11 cellular contexts compared by ENCODE assay signal in the genomic region with DNA sequence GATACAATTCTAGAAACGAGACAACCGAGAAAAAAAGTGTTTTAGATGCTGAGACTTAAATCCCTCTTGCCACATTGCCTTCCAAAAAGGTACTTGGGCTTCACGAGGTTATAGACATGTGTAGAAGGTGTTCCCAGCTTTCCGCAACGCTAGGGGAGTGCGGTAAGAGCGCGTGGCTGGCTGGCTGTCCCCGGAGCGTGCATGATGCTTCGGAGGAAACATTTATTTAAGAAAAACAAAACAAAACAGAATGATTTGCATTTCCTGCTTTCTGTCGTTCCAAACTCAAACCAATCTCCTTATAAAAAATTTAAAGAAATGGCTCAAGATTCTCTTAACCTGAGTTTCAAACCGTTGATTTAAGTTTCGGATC. TPM values are rescaled to one million over a fixed set of nuclear protein-coding genes. Genes with fewer than 3 reads are reported as not detected.
DNase-seq lines count a peak whose midpoint lies in the region; ATAC-seq and TF ChIP-seq lines count a peak whose summit lies in the region.
"Had no signal": no experiment of that assay in that cellular context is flagged by ENCODE, and none has a peak within 500 bp of the region (broad histone marks: within the 10 kb centered on the region; RNA-seq: fewer than 3 reads in every experiment).

No MANE protein-coding gene starts in this region.

- no peaks in the 10 kb centered on the region for H3K9me3 ChIP-seq in iPS-20b (ENCODE audit: insufficient read depth, low read depth, low read length)
- peaks cover 0 to 2% (median 0%) of the 10 kb centered on the region in 8 donors for H3K9me3 ChIP-seq in spleen
- no peaks in the 10 kb centered on the region for H3K9me3 ChIP-seq in body of pancreas

- DNase-seq in NCI-H82 (lab: John Stamatoyannopoulos, UW), result peak; percentile 7
- DNase-seq in NCI-H82 treated with DMSO at 0.1 percent for 48 hours (lab: John Stamatoyannopoulos, UW; ENCODE audit: unreplicated experiment), result no peak
- no peak for DNase-seq in activated naive CD8-positive, alpha-beta T cell treated with anti-CD3 and anti-CD28 coated beads for 36 hours
- no peak for DNase-seq in spleen
- no peak for DNase-seq in DMS153 (lab: John Stamatoyannopoulos, UW)
- DNase-seq in body of pancreas, result no peak
- no peak for DNase-seq in COR-L47 (lab: John Stamatoyannopoulos, UW)
- DNase-seq: activated naive CD4-positive, alpha-beta T cell had no signal

- peak overlapping the region; percentile 54 for H3K4me3 Mint-ChIP-seq in activated naive CD8-positive, alpha-beta T cell treated with anti-CD3 and anti-CD28 coated beads for 36 hours

- 28 to 37% (median 33%) methylated on average over 14 of the region's 14 CpGs for WGBS in spleen, 5 donors
- WGBS in body of pancreas, 2 donors, result 42% methylated on average over 14 of the region's 14 CpGs

- no peak overlapping the region for H3K27ac Mint-ChIP-seq in activated naive CD8-positive, alpha-beta T cell treated with anti-CD3 and anti-CD28 coated beads for 36 hours

- H3K4me3 ChIP-seq in iPS-20b (ENCODE audit: low read length), result peak overlapping the region; percentile 65
- peak overlapping the region in 5 of 8 donors; percentile 42 to 73 (median 45) for H3K4me3 ChIP-seq in spleen
- H3K4me3 ChIP-seq in body of pancreas, result no peak overlapping the region

- H3K27me3 Mint-ChIP-seq in activated naive CD8-positive, alpha-beta T cell treated with anti-CD3 and anti-CD28 coated beads for 36 hours, result peaks cover 67% of the 10 kb centered on the region

- H3K9ac ChIP-seq in iPS-20b (ENCODE audit: low read depth, low read length), result no peak overlapping the region

- TF ChIP-seq CTCF in spleen (IDR thresholded peaks at IDR 0.05 in 8 of 11, conservative IDR thresholded peaks at IDR 0.05 in 3 of 11) (no peak), body of pancreas (IDR thresholded peaks at IDR 0.05) (no peak)

- H3K9me3 Mint-ChIP-seq in activated naive CD8-positive, alpha-beta T cell treated with anti-CD3 and anti-CD28 coated beads for 36 hours, result peaks cover 1% of the 10 kb centered on the region

- no peak for ATAC-seq in body of pancreas

- H3K4me1 ChIP-seq in iPS-20b (ENCODE audit: insufficient read depth, low read length) (peaks cover 3% of the 10 kb centered on the region; the same call in 1 of the 2 replicates), spleen (peaks cover 0 to 31% (median 15%) of the 10 kb centered on the region in 6 donors), body of pancreas (peaks cover 41% of the 10 kb centered on the region)

- no peaks in the 10 kb centered on the region for H3K36me3 ChIP-seq in iPS-20b (ENCODE audit: insufficient read depth, low read depth, low read length)
- H3K36me3 ChIP-seq in spleen, result no peaks in the 10 kb centered on the region
- no peaks in the 10 kb centered on the region for H3K36me3 ChIP-seq in body of pancreas (replicated peaks in 1 of 2; ENCODE audit: insufficient read depth in 1 of 2, low read depth in 2 of 2)

- H3K4me1 Mint-ChIP-seq in activated naive CD8-positive, alpha-beta T cell treated with anti-CD3 and anti-CD28 coated beads for 36 hours, result peaks cover 13% of the 10 kb centered on the region

- TF ChIP-seq POLR2A in spleen (IDR thresholded peaks at IDR 0.05) (no peak), body of pancreas (IDR thresholded peaks at IDR 0.05) (no peak)

- H3K27me3 ChIP-seq in iPS-20b (ENCODE audit: insufficient read depth, low read length) (peaks cover 76% of the 10 kb centered on the region), spleen (replicated peaks in 1 of 7) (peaks cover 4 to 65% (median 40%) of the 10 kb centered on the region in 7 donors), body of pancreas (peaks cover 0 to 9% of the 10 kb centered on the region in 2 donors)

- H3K36me3 Mint-ChIP-seq in activated naive CD8-positive, alpha-beta T cell treated with anti-CD3 and anti-CD28 coated beads for 36 hours, result peaks cover 1% of the 10 kb centered on the region

- no peak overlapping the region for H3K27ac ChIP-seq in iPS-20b (ENCODE audit: low read length)
- H3K27ac ChIP-seq in spleen, result no peak overlapping the region
- H3K27ac ChIP-seq in body of pancreas, result peak overlapping the region in 2 of 4 donors; percentile 61 to 78

- intact Hi-C loops in spleen (cut with DNase I; ENCODE audit: low total_unique reads), result no loop called here
- intact Hi-C loops in body of pancreas (cut with DNase I), result no loop called here

RNA-seq across cellular contexts. Expression of gene SLC6A20, which starts 0.8 kb away (rescaled TPM):
- total RNA-seq in activated naive CD8-positive, alpha-beta T cell treated with anti-CD3 and anti-CD28 coated beads for 36 hours, result not detected
- total RNA-seq in spleen (under 1 TPM in 4 of 7 donors, not detected in 3; 0.32 to 0.49 (median 0.41) TPM), body of pancreas (1 to 10 TPM; 4.7 to 5.3 TPM)
- under 1 TPM; 0.02 to 0.04 (median 0.03) TPM for polyA plus RNA-seq in spleen
- total RNA-seq: A172, LHCN-M2 had no signal

RNA-seq across cellular contexts. Expression of gene LZTFL1, which starts 46.4 kb away (rescaled TPM):
- 1 to 10 TPM; 4.7 to 7.5 TPM for total RNA-seq in activated naive CD8-positive, alpha-beta T cell treated with anti-CD3 and anti-CD28 coated beads for 36 hours
- 10 to 100 TPM; 13.2 to 22.9 (median 18.0) TPM for total RNA-seq in spleen
- polyA plus RNA-seq in spleen, result 1 to 10 TPM; 6.5 to 8.4 (median 7.9) TPM
- 10 to 100 TPM; 12.5 to 14.5 TPM for total RNA-seq in body of pancreas

Comparison
In these comparisons a context has a peak if more than half of its experiments do, and no peak if none do; other contexts are left out.
1. H3K4me3 ChIP-seq: peak in iPS-20b (single experiment) and spleen (5 of 8); none in body of pancreas (0 of 2).